ENCODE assay signal across 2 cellular contexts in the genomic region with DNA sequence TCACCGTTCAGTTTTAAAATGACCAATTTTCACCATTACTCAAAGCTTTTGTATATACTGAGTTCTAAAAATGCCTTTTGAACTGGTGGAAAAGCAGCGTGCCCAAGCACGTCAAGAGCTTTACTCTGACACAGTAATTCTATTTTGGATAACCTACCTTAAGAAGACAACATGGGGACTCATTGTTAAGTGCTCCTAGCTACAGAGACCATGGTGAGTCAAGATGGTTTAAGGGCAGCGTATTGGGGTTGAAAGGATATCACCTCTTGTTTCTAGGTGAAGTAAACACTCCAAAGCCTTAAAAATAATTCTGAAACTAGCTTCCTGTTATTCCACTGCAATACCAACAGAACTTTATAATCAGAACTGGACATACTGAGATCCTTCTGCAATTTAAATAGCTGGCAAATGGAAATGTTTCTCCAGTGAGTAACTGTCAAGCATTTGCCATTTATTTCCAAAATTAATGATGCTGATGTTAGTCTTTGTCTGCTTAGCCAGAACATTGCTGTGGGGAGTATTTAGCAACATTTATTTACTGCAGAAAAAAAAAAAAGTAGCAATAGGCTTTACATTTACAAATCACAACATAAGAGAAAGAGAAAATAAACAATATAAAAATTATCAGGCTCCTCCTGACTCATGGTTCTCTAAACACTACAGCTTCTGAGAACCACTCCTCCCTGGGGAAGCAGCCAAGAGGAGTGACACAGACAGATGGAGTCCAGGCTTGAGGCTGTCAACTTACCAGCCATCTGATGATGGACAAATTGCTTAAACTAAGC.
A peak's percentile ranks its signal among the peaks of the same experiment; 100 is the strongest.
TF ChIP-seq lines count a peak whose summit lies in the region.

No MANE protein-coding gene starts in this region.

TF ChIP-seq in IMR-90, 13 proteins besides CTCF, POLR2A, EP300 and RAD21:
- TF ChIP-seq CEBPB (IDR thresholded peaks at IDR 0.05; ENCODE audit: low read depth, low read length) = peak; percentile 28

TF ChIP-seq in endothelial cell of umbilical vein, 7 proteins besides CTCF, POLR2A, EP300 and RAD21:
- TF ChIP-seq FOS (IDR thresholded peaks at IDR 0.05; ENCODE audit: borderline replicate concordance, insufficient read depth, low read length) (peak; percentile 5), JUN (IDR thresholded peaks at IDR 0.05; ENCODE audit: borderline replicate concordance, insufficient read depth, insufficient read length, low read depth) (peak; percentile 1)
